Comparison of ENCODE assay signal across 24 cellular contexts in the genomic region with DNA sequence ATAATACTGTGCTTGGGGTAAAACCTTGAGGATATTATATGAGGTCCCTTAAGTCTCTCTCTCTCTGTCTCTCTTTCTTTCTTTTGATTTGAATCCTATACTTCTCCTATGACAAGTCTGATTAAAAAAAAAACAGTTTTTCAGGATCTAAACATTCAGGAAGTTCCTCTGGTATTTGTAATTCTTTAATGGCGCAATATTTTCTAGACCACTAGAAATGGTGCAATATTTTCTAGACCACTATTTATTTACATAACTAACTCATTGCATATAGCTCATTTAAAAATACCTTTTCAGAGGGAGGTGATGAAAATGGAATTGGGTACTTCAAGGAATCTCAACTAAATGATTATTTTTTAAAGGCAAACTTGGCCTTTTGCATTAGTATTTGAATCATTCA.
DNase-seq lines count a peak whose midpoint lies in the region; ATAC-seq, FAIRE-seq and TF ChIP-seq lines count a peak whose summit lies in the region.
"Had no signal": no experiment of that assay in that cellular context is flagged by ENCODE, and none has a peak within 500 bp of the region (broad histone marks: within the 10 kb centered on the region; RNA-seq: fewer than 3 reads in every experiment).

No MANE protein-coding gene starts in this region.

- ATAC-seq in HG03571 (IDR thresholded peaks at IDR 0.05; ENCODE audit: unreplicated experiment) (no peak), HG03196 (IDR thresholded peaks at IDR 0.05; ENCODE audit: unreplicated experiment) (no peak)
- ATAC-seq: GM23338 had no signal

- peak overlapping the region; percentile 97 for H3K27ac ChIP-seq in parathyroid adenoma
- H3K27ac ChIP-seq: KMS-11 had no signal

- no peak for TF ChIP-seq CTCF in bronchial epithelial cell (IDR thresholded peaks at IDR 0.05; ENCODE audit: insufficient read depth, low read length, severe bottlenecking)
- TF ChIP-seq CTCF in parathyroid adenoma (IDR thresholded peaks at IDR 0.05), result no peak

- H3K4me1 ChIP-seq in parathyroid adenoma, result peaks cover 52% of the 10 kb centered on the region

- H3K4me3 ChIP-seq in bronchial epithelial cell (ENCODE audit: low read depth, low read length), result no peak overlapping the region
- H3K4me3 ChIP-seq in parathyroid adenoma (ENCODE audit: low read depth, low read length), result no peak overlapping the region
- H3K4me3 ChIP-seq: GM23338 had no signal

- H3K27me3 ChIP-seq in bronchial epithelial cell (ENCODE audit: control insufficient read depth, insufficient read depth, low read length) (no peaks in the 10 kb centered on the region), parathyroid adenoma (ENCODE audit: control insufficient read depth, insufficient read depth, low read length) (no peaks in the 10 kb centered on the region)
- H3K27me3 ChIP-seq: BE2C had no signal

- H3K9me3 ChIP-seq in parathyroid adenoma (ENCODE audit: control insufficient read depth, low read length), result no peaks in the 10 kb centered on the region
- H3K9me3 ChIP-seq: BE2C, SK-N-SH had no signal

- no peak overlapping the region for H3K9ac ChIP-seq in parathyroid adenoma
- H3K9ac ChIP-seq: KMS-11, SK-N-SH had no signal

- peaks cover 11% of the 10 kb centered on the region for H3K79me2 ChIP-seq in parathyroid adenoma

- no peak overlapping the region for H2AFZ ChIP-seq in parathyroid adenoma
- H2AFZ ChIP-seq: GM23338 had no signal

- DNase-seq in EH (ENCODE audit: low read depth) (peak; percentile 56), HS-5 (ENCODE audit: low read depth) (peak; percentile 28), bronchial epithelial cell (ENCODE audit: low read depth) (peak; percentile 4), AG20443 (ENCODE audit: low spot score) (no peak)
- DNase-seq: BE2C; CD4-positive, CD25-positive, alpha-beta regulatory T cell; H9; HFFc6; NCI-H1105 treated with DMSO at 0.1 percent for 48 hours; NCI-H146; NCI-H1930; NCI-H2107; NCI-H446; NCI-H524 treated with DMSO at 0.1 percent for 48 hours; NCI-H774; SK-N-SH; SW 1271 had no signal

- FAIRE-seq in bronchial epithelial cell (lab: Jason Lieb, UNC), result no peak
- FAIRE-seq: D721Med, G401.6 had no signal

- H3K36me3 ChIP-seq in bronchial epithelial cell (ENCODE audit: control insufficient read depth, insufficient read depth, low read length) (no peaks in the 10 kb centered on the region), parathyroid adenoma (ENCODE audit: control insufficient read depth, insufficient read depth, low read length) (no peaks in the 10 kb centered on the region)
- H3K36me3 ChIP-seq: BE2C had no signal

- H3K4me2 ChIP-seq in parathyroid adenoma (ENCODE audit: low read length), result no peak overlapping the region
- H3K4me2 ChIP-seq: GM23338, KMS-11, SK-N-SH had no signal
